13 cellular contexts compared by ENCODE assay signal in the genomic region with DNA sequence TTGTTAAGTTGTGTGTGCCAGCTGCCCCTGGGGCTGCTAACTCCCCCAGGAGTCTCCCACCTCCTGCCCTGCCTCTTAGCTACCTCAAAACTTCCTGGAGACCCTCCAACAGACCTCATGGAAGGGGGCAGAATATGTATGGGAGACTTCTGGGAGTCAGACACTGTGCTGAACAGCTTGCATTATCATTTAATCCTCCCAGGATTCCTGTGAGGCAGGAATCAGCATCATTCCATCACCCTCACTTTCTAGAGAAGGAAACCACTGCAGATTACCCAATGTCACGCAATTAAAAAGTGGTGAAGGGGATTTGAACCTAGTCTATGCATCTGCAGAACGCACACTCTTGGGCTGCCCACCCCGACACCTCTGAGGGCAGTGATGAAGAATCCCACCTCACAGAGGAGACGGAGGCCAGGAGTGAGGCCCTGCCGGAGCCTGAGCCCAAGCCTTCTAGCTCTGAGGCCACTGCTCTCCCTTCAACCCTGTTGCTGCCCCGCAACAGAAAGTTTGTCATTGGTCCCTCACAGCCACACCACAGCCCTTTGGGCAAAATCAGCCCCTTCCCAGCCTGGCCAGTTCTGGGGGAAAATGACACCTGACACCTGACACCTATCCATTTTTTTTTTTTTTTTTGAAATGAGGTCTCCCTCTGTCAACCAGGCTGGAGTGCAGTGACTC. TPM values are rescaled to one million over a fixed set of nuclear protein-coding genes. Genes with fewer than 3 reads are reported as not detected.
A peak's percentile ranks its signal among the peaks of the same experiment; 100 is the strongest.
DNase-seq lines count a peak whose midpoint lies in the region; ATAC-seq and TF ChIP-seq lines count a peak whose summit lies in the region.
"Had no signal": no experiment of that assay in that cellular context is flagged by ENCODE, and none has a peak within 500 bp of the region (broad histone marks: within the 10 kb centered on the region; RNA-seq: fewer than 3 reads in every experiment).

No MANE protein-coding gene starts in this region.

- TF ChIP-seq CTCF in heart right ventricle (IDR thresholded peaks at IDR 0.05): no peak
- no peak for TF ChIP-seq CTCF in fibroblast of the aortic adventitia (IDR thresholded peaks at IDR 0.05; ENCODE audit: insufficient read depth, low read length)
- no peak for TF ChIP-seq CTCF in osteocyte (IDR thresholded peaks at IDR 0.05)
- no peak for TF ChIP-seq CTCF in uterus (IDR thresholded peaks at IDR 0.05)

- H3K9me3 ChIP-seq in heart right ventricle (no peaks in the 10 kb centered on the region), uterus (no peaks in the 10 kb centered on the region)

- no peak for TF ChIP-seq POLR2A in uterus (IDR thresholded peaks at IDR 0.05)

- H3K4me1 Mint-ChIP-seq in osteocyte (ENCODE audit: unreplicated experiment): peaks cover 86% of the 10 kb centered on the region
- H3K4me1 Mint-ChIP-seq: memory B cell had no signal

- peaks cover 19% of the 10 kb centered on the region for H3K36me3 Mint-ChIP-seq in osteocyte (ENCODE audit: unreplicated experiment)
- H3K36me3 Mint-ChIP-seq: memory B cell had no signal

- peaks cover 9 to 53% (median 19%) of the 10 kb centered on the region in 9 donors for H3K4me1 ChIP-seq in heart right ventricle
- H3K4me1 ChIP-seq in uterus: peaks cover 9 to 13% of the 10 kb centered on the region in 2 donors

- H3K27ac ChIP-seq in heart right ventricle (peak overlapping the region in 9 of 10 donors; percentile 33 to 95 (median 82)), uterus (peak overlapping the region; percentile 99)
- H3K27ac ChIP-seq: SK-N-MC had no signal

- WGBS in heart right ventricle, 2 donors: 86 to 88% methylated on average over 6 of the region's 6 CpGs

- no peaks in the 10 kb centered on the region for H3K27me3 ChIP-seq in heart right ventricle
- no peaks in the 10 kb centered on the region for H3K27me3 ChIP-seq in uterus

- no peaks in the 10 kb centered on the region for H3K9me3 Mint-ChIP-seq in osteocyte (ENCODE audit: unreplicated experiment)
- H3K9me3 Mint-ChIP-seq: memory B cell had no signal

- peak overlapping the region; percentile 93 for H3K27ac Mint-ChIP-seq in osteocyte (ENCODE audit: unreplicated experiment)
- H3K27ac Mint-ChIP-seq: memory B cell had no signal

- H3K4me3 ChIP-seq in heart right ventricle (peak overlapping the region in 9 of 10 donors; percentile 39 to 64 (median 54)), fibroblast of the aortic adventitia (ENCODE audit: low read depth, low read length) (peak overlapping the region; percentile 84), uterus (peak overlapping the region; percentile 68 to 88)
- H3K4me3 ChIP-seq: SK-N-MC had no signal

- DNase-seq in heart right ventricle (no peak), Right ventricle myocardium inferior (ENCODE audit: missing footprints) (no peak), fibroblast of the aortic adventitia (ENCODE audit: low read depth) (no peak), osteocyte (ENCODE audit: extremely low spot score, unreplicated experiment) (no peak), uterus (peak in 1 of 2 donors; percentile 25), middle frontal gyrus (ENCODE audit: extremely low spot score, low spot score) (no peak), NCI-H226 (no peak), DMS 273 (lab: John Stamatoyannopoulos, UW; ENCODE audit: unreplicated experiment) (no peak)
- DNase-seq: NCI-H1105; stimulated activated CD4-positive, alpha-beta T cell treated with anti-CD3 and anti-CD28 coated beads, Interleukin-12 subunit alpha, Interleukin-12 subunit beta, amount 100 ng/mL, for 4 hours had no signal

- no peaks in the 10 kb centered on the region for H3K27me3 Mint-ChIP-seq in osteocyte (ENCODE audit: unreplicated experiment)

- peak overlapping the region; percentile 91 for H3K4me3 Mint-ChIP-seq in osteocyte (ENCODE audit: unreplicated experiment)
- H3K4me3 Mint-ChIP-seq: memory B cell had no signal

- intact Hi-C loops in heart right ventricle (cut with DNase I): loop anchor here in 1 of 10 donors (2.0 kb wide), 1 partner anchor 19 kb away; no protein-coding TSS in a partner anchor
- intact Hi-C loops in Right ventricle myocardium inferior (cut with DNase I): no loop called here
- intact Hi-C loops in uterus (cut with DNase I; ENCODE audit: low total_unique reads): no loop called here

- no peak for ATAC-seq in heart right ventricle
- ATAC-seq in Right ventricle myocardium inferior: no peak

- H3K36me3 ChIP-seq in heart right ventricle (peaks cover 0 to 28% (median 0%) of the 10 kb centered on the region in 9 donors), uterus (no peaks in the 10 kb centered on the region)

RNA-seq across cellular contexts. Expression of a gene that starts 30.3 kb away (rescaled TPM):
- total RNA-seq in heart right ventricle: under 1 TPM in 2 of 10 donors, not detected in 8; 0.44 to 0.83 TPM
- polyA plus RNA-seq in heart right ventricle: under 1 TPM in 1 of 2 donors, not detected in 1; 0.57 TPM
- total RNA-seq in Right ventricle myocardium inferior: not detected
- not detected in 2 replicates for total RNA-seq in fibroblast of the aortic adventitia (ENCODE audit: low replicate concordance)
- not detected in 2 replicates for total RNA-seq in osteocyte
- total RNA-seq in uterus: 1 to 10 TPM in 2 of 4 donors, not detected in 2; 1.6 to 2.3 TPM
- total RNA-seq: glomerular endothelial cell had no signal

RNA-seq across cellular contexts. Expression of a gene that starts 51.6 kb away (rescaled TPM):
- total RNA-seq in heart right ventricle: 1 to 10 TPM; 2.6 to 5.5 (median 4.0) TPM
- 1 to 10 TPM; 4.5 to 6.2 TPM for polyA plus RNA-seq in heart right ventricle
- 2.7 TPM for total RNA-seq in Right ventricle myocardium inferior
- 6.3 and 6.4 TPM in 2 replicates for total RNA-seq in fibroblast of the aortic adventitia (ENCODE audit: low replicate concordance)
- 7.7 TPM in 2 replicates for total RNA-seq in osteocyte
- 1 to 10 TPM in 3 of 4 donors, under 1 TPM in 1; 0.59 to 8.6 (median 5.9) TPM for total RNA-seq in uterus
